Comparison of ENCODE assay signal across 8 cellular contexts in genomic region chr3:4994823-4995499, GRCh38. TPM values are rescaled to one million over a fixed set of nuclear protein-coding genes. Genes with fewer than 3 reads are reported as not detected.
A peak's percentile ranks its signal among the peaks of the same experiment; 100 is the strongest.
DNase-seq lines count a peak whose midpoint lies in the region; ATAC-seq, FAIRE-seq and TF ChIP-seq lines count a peak whose summit lies in the region.

No MANE protein-coding gene starts in this region.

- H3K27ac ChIP-seq in aorta (ENCODE audit: low read depth in 1 of 2, low read length in 2 of 2): peak overlapping the region; percentile 44 to 89
- H3K27ac ChIP-seq in Karpas-422 (ENCODE audit: low read length): no peak overlapping the region

- no peaks in the 10 kb centered on the region for H3K9me3 ChIP-seq in aorta (ENCODE audit: control insufficient read depth, low read length)
- H3K9me3 ChIP-seq in Karpas-422 (ENCODE audit: low read length): no peaks in the 10 kb centered on the region

- H3K79me2 ChIP-seq in Karpas-422 (ENCODE audit: low read length): no peaks in the 10 kb centered on the region

- TF ChIP-seq POLR2A in GM18505 (IDR thresholded peaks at IDR 0.05; ENCODE audit: borderline replicate concordance, extremely low read depth, insufficient read depth, insufficient read length): no peak

- H3K4me2 ChIP-seq in Karpas-422 (ENCODE audit: low read depth, low read length, poor library complexity, severe bottlenecking): no peak overlapping the region

- no peak for FAIRE-seq in bronchial epithelial cell (lab: Jason Lieb, UNC)

- intact Hi-C loops in aorta (cut with DNase I): loop anchor here (2.0 kb wide), 2 partner anchors 26 to 28 kb away; no protein-coding TSS in a partner anchor

- H3K4me1 ChIP-seq in aorta (ENCODE audit: control insufficient read depth in 1 of 2, insufficient read depth in 2 of 2, low read length in 2 of 2) (no peaks in the 10 kb centered on the region), Karpas-422 (ENCODE audit: low read length) (no peaks in the 10 kb centered on the region)

- no peak overlapping the region for H2AFZ ChIP-seq in Karpas-422 (ENCODE audit: low read length)

- WGBS in aorta, 2 donors: 21% methylated on average over 11 of the region's 11 CpGs

- H3K9ac ChIP-seq in Karpas-422 (ENCODE audit: low read length): no peak overlapping the region

- ATAC-seq in GM18505 (IDR thresholded peaks at IDR 0.05; ENCODE audit: unreplicated experiment): peak; percentile 55
- ATAC-seq in HG03280 (IDR thresholded peaks at IDR 0.05; ENCODE audit: unreplicated experiment): peak; percentile 61
- ATAC-seq in aorta (ENCODE audit: low FRiP score): peak; percentile 93

- H4K20me1 ChIP-seq in Karpas-422 (ENCODE audit: insufficient read depth, low read depth, low read length): no peaks in the 10 kb centered on the region

- H3K27me3 ChIP-seq in bronchial epithelial cell (ENCODE audit: control insufficient read depth, insufficient read depth, low read length) (no peaks in the 10 kb centered on the region), aorta (ENCODE audit: control insufficient read depth in 1 of 2, insufficient read depth in 2 of 2, low read length in 1 of 2) (no peaks in the 10 kb centered on the region), Karpas-422 (ENCODE audit: low read length) (no peaks in the 10 kb centered on the region)

- TF ChIP-seq CTCF in bronchial epithelial cell (IDR thresholded peaks at IDR 0.05; ENCODE audit: insufficient read depth, low read length, severe bottlenecking): no peak

- H3K36me3 ChIP-seq in bronchial epithelial cell (ENCODE audit: control insufficient read depth, insufficient read depth, low read length) (no peaks in the 10 kb centered on the region), aorta (ENCODE audit: control insufficient read depth in 1 of 2, insufficient read depth in 2 of 2, low read length in 1 of 2) (no peaks in the 10 kb centered on the region), Karpas-422 (ENCODE audit: insufficient read depth, low read length) (no peaks in the 10 kb centered on the region)

- H3K9me2 ChIP-seq in Karpas-422 (replicated peaks; ENCODE audit: insufficient read depth, low read length): no peaks in the 10 kb centered on the region

- no peak overlapping the region for H3K4me3 ChIP-seq in bronchial epithelial cell (ENCODE audit: low read depth, low read length)
- H3K4me3 ChIP-seq in aorta (ENCODE audit: low read length in 2 of 2): no peak overlapping the region
- H3K4me3 ChIP-seq in Karpas-422 (ENCODE audit: low read length): no peak overlapping the region

- DNase-seq in bronchial epithelial cell (ENCODE audit: low read depth) (peak; percentile 99), lung microvascular endothelial cell (ENCODE audit: low read depth in 2 of 2) (peak; percentile 65 to 92), aorta (peak; percentile 93 to 95), Karpas-422 (no peak), activated gamma-delta T cell (lab: John Stamatoyannopoulos, UW) (no peak)
- DNase-seq in effector CD4-positive, alpha-beta T cell: no peak

RNA-seq across cellular contexts. Expression of gene BHLHE40, which starts 15.7 kb away (rescaled TPM):
- total RNA-seq in bronchial epithelial cell (38.5 and 42.9 TPM in 2 replicates), lung microvascular endothelial cell (7.8 and 9.7 TPM in 2 replicates), aorta (100 to 1,000 TPM in 1 of 2 donors, 10 to 100 TPM in 1; 90.1 to 181 TPM)
- 10 to 100 TPM; 15.2 to 35.6 TPM for polyA plus RNA-seq in aorta
- 0.36 and 0.86 TPM in 2 replicates for total RNA-seq in Karpas-422 (2014; rRNA removed; shearing (Covaris generic); ENCODE audit: low replicate concordance)

Comparison
In these comparisons a context has a peak if more than half of its experiments do, and no peak if none do; other contexts are left out.
1. DNase-seq: peak in bronchial epithelial cell (single experiment), lung microvascular endothelial cell (2 of 2) and aorta (2 of 2); none in Karpas-422 (single experiment), activated gamma-delta T cell (single experiment) and effector CD4-positive, alpha-beta T cell (single experiment).
2. Peak in every context shown above with its lines, with median percentiles within 50 percentile points of each other: ATAC-seq.